In the genomic region with DNA sequence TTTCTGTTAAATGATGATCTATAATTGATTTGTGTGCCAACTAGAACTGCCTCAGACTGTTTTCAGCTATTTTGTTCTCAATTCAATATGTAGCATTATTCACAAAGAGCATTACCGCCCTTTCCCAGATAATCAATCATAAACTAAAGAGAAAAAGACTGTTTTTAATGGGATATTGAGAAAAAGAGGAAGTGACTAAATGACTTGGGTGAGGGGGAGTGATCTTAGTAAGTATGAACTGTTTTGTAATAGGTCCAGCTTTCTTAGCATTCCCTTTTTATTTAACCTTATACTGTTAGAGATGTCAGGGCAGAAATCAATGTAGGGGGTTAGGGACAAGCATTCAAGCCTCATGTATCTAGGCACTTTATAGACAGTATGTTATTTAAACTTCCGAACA, we compare ENCODE assay signal across 17 cellular contexts.
"Had no signal": no experiment of that assay in that cellular context is flagged by ENCODE, and none has a peak within 500 bp of the region (broad histone marks: within the 10 kb centered on the region; RNA-seq: fewer than 3 reads in every experiment).

No MANE protein-coding gene starts in this region.

- H3K36me3 ChIP-seq: ascending aorta, cardiac muscle cell, colonic mucosa, esophagus squamous epithelium, gastroesophageal sphincter, neural progenitor cell, pancreas, upper lobe of right lung had no signal

- H3K4me1 ChIP-seq: ascending aorta, colonic mucosa, esophagus squamous epithelium, gastroesophageal sphincter, neural progenitor cell, pancreas, testis, upper lobe of right lung had no signal

- H3K9me3 ChIP-seq: ascending aorta, colonic mucosa, esophagus squamous epithelium, gastroesophageal sphincter, pancreas, testis, upper lobe of right lung had no signal

- ATAC-seq: activated T-cell treated with anti-CD3 and anti-CD28 coated beads, Interleukin-2, amount 50 U/mL, for 72 hours; gastroesophageal sphincter; pancreas; stimulated activated naive CD8-positive, alpha-beta T cell treated with anti-CD3 and anti-CD28 coated beads, Interleukin-15, Interleukin-2, amounts not matched to agents 100 U/mL and 50 U/mL, for 24 hours; upper lobe of right lung had no signal

- H3K27ac ChIP-seq: ascending aorta, cardiac muscle cell, colonic mucosa, esophagus squamous epithelium, gastroesophageal sphincter, neural progenitor cell, pancreas, testis, upper lobe of right lung, VCaP had no signal

- DNase-seq: activated CD4-positive, alpha-beta memory T cell treated with anti-CD3 and anti-CD28 coated beads, Interleukin-2, amount 10 ng/mL, durations not matched to agents 7 days and 5 days; activated T-cell treated with anti-CD3 and anti-CD28 coated beads, Interleukin-2, amount 50 U/mL, for 72 hours; colonic mucosa; esophagus squamous epithelium; kidney; pancreas; retina; stimulated activated CD4-positive, alpha-beta T cell treated with anti-CD3 and anti-CD28 coated beads, Interleukin-4, amount 100 ng/mL, for 1 hour; stimulated activated CD8-positive, alpha-beta memory T cell treated with anti-CD3 and anti-CD28 coated beads, Interleukin-4, amount 100 ng/mL, for 48 hours; stimulated activated naive CD8-positive, alpha-beta T cell treated with anti-CD3 and anti-CD28 coated beads, Interleukin-15, Interleukin-2, amounts not matched to agents 100 U/mL and 50 U/mL, for 24 hours; testis; upper lobe of right lung had no signal

- H3K4me3 ChIP-seq: ascending aorta, cardiac muscle cell, colonic mucosa, esophagus squamous epithelium, gastroesophageal sphincter, neural progenitor cell, pancreas, testis, upper lobe of right lung had no signal

- H3K27me3 ChIP-seq: ascending aorta, cardiac muscle cell, colonic mucosa, esophagus squamous epithelium, gastroesophageal sphincter, neural progenitor cell, pancreas, testis, upper lobe of right lung had no signal

- H3K4me2 ChIP-seq: neural progenitor cell had no signal

- H2AFZ ChIP-seq: neural progenitor cell had no signal
